ENCODE assay signal across 1 cellular context in the genomic region with DNA sequence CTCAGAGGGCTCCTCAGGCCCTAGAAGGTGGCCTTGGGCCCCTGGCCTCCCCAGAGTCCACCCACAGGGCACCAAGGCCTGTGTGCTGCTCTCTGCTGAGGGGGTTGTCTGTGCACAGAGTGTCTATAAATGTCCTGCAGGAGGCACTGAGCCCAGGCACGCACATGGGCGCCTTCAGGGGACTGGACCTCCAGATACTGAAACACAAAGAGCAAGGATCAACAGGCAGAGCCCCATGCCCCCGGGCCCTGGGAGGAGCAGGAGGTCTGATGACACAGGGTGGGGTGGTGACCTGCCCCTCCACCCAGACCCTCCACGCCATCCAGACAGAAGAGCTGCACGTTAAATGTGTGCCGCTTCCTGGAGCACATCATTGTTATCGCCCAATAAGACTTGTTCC.
TF ChIP-seq lines count a peak whose summit lies in the region.

No MANE protein-coding gene starts in this region.

TF ChIP-seq in IMR-90, 13 proteins besides CTCF, POLR2A, EP300 and RAD21:
- TF ChIP-seq MXI1 (IDR thresholded peaks at IDR 0.05; ENCODE audit: borderline replicate concordance, low read depth, low read length) (no peak), BHLHE40 (IDR thresholded peaks at IDR 0.05; ENCODE audit: low read depth, low read length) (no peak), ELK1 (IDR thresholded peaks at IDR 0.05; ENCODE audit: borderline replicate concordance, low read depth, low read length) (no peak), RFX5 (IDR thresholded peaks at IDR 0.05; ENCODE audit: low read depth, low read length) (no peak), MAZ (IDR thresholded peaks at IDR 0.05; ENCODE audit: borderline replicate concordance, low read depth, low read length) (no peak), CHD1 (IDR thresholded peaks at IDR 0.05; ENCODE audit: low read depth, low read length) (no peak), RCOR1 (IDR thresholded peaks at IDR 0.05; ENCODE audit: insufficient replicate concordance, low read length) (no peak), MAFK (IDR thresholded peaks at IDR 0.05; ENCODE audit: low read depth, low read length) (no peak), CEBPB (IDR thresholded peaks at IDR 0.05; ENCODE audit: low read depth, low read length) (no peak), FOS (IDR thresholded peaks at IDR 0.05; ENCODE audit: low read depth, low read length) (no peak), NFE2L2 (IDR thresholded peaks at IDR 0.05; ENCODE audit: low read depth, low read length) (no peak), SMC3 (IDR thresholded peaks at IDR 0.05; ENCODE audit: low read depth, low read length) (no peak), USF2 (IDR thresholded peaks at IDR 0.05; ENCODE audit: low read depth, low read length) (no peak)
